ENCODE assay signal across 17 cellular contexts in the genomic region with DNA sequence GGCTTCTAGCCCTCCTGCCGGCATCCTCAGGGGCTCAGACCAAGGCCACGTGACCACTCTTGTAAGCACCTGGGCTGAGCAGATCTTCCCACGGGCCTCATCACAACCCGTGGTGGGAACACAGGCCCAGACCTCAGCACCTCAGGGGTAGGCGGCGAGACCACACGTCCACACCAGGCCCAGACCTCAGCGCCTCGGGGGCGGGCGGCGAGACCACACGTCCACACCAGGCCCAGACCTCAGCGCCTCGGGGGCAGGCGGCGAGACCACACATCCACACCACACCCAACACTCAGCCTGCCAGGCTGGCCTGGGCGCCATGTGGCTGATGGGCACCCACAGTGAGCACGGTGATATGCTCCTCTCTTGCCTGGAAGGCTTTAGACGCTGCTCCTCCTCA.
A peak's percentile ranks its signal among the peaks of the same experiment; 100 is the strongest.
DNase-seq lines count a peak whose midpoint lies in the region; ATAC-seq and TF ChIP-seq lines count a peak whose summit lies in the region.
"Had no signal": no experiment of that assay in that cellular context is flagged by ENCODE, and none has a peak within 500 bp of the region (broad histone marks: within the 10 kb centered on the region; RNA-seq: fewer than 3 reads in every experiment).

No MANE protein-coding gene starts in this region.

- no peak overlapping the region for H3K27ac Mint-ChIP-seq in stimulated activated naive CD8-positive, alpha-beta T cell treated with anti-CD3 and anti-CD28 coated beads, Interleukin-15, amount 100 ng/mL, for 72 hours
- H3K27ac Mint-ChIP-seq: CD4-positive, CD25-positive, alpha-beta regulatory T cell; CD8-positive, alpha-beta T cell; HFFc6 had no signal

- H3K27me3 Mint-ChIP-seq in stimulated activated naive CD8-positive, alpha-beta T cell treated with anti-CD3 and anti-CD28 coated beads, Interleukin-15, amount 100 ng/mL, for 72 hours = no peaks in the 10 kb centered on the region
- H3K27me3 Mint-ChIP-seq: CD4-positive, CD25-positive, alpha-beta regulatory T cell had no signal

- DNase-seq in stimulated activated naive CD8-positive, alpha-beta T cell treated with anti-CD3 and anti-CD28 coated beads, Interleukin-15, amount 100 ng/mL, for 72 hours = no peak
- DNase-seq in stimulated activated naive CD8-positive, alpha-beta T cell treated with anti-CD3 and anti-CD28 coated beads, Interleukin-15, Interleukin-2, amounts not matched to agents 100 U/mL and 50 U/mL, for 24 hours = no peak
- DNase-seq in posterior vena cava (ENCODE audit: low spot score) (peak; percentile 73), upper lobe of right lung (no peak), NCI-H1092 treated with DMSO at 0.1 percent for 48 hours (lab: John Stamatoyannopoulos, UW) (no peak), GM23248 (no peak)
- DNase-seq: 8988T; Caco-2; CD4-positive, CD25-positive, alpha-beta regulatory T cell; CD8-positive, alpha-beta T cell; DMS153; DND-41; GOT3; HFFc6 had no signal

- no peak overlapping the region for H3K4me2 ChIP-seq in GM23248 (ENCODE audit: unreplicated experiment)
- H3K4me2 ChIP-seq: A549 had no signal

- peaks cover 17% of the 10 kb centered on the region for H3K4me1 Mint-ChIP-seq in stimulated activated naive CD8-positive, alpha-beta T cell treated with anti-CD3 and anti-CD28 coated beads, Interleukin-15, amount 100 ng/mL, for 72 hours

- TF ChIP-seq CTCF in upper lobe of right lung (IDR thresholded peaks at IDR 0.05) = no peak

- in situ Hi-C loops in GM23248 (cut with MboI) = no loop called here

- H3K9me2 ChIP-seq in GM23248 (ENCODE audit: insufficient read depth) = no peaks in the 10 kb centered on the region

- no peaks in the 10 kb centered on the region for H3F3A ChIP-seq in GM23248 (ENCODE audit: insufficient read depth)

- H3K4me1 ChIP-seq in upper lobe of right lung (peaks cover 6% of the 10 kb centered on the region), GM23248 (ENCODE audit: insufficient read depth) (no peaks in the 10 kb centered on the region)
- H3K4me1 ChIP-seq: A549, Caco-2, HAP-1 had no signal

- 70 to 73% methylated on average over 18 to 19 of the region's 20 CpGs for WGBS in GM23248 (ENCODE audit: low coverage in 1 of 2, low lambda C conversion rate in 2 of 2, missing lambda C conversion rate in 2 of 2), 2 experiments

- H3K27me3 ChIP-seq in upper lobe of right lung (no peaks in the 10 kb centered on the region), GM23248 (replicated peaks; ENCODE audit: insufficient read depth) (no peaks in the 10 kb centered on the region)

- no peak overlapping the region for H3K4me3 Mint-ChIP-seq in stimulated activated naive CD8-positive, alpha-beta T cell treated with anti-CD3 and anti-CD28 coated beads, Interleukin-15, amount 100 ng/mL, for 72 hours
- H3K4me3 Mint-ChIP-seq: CD4-positive, CD25-positive, alpha-beta regulatory T cell; CD8-positive, alpha-beta T cell; HFFc6 had no signal

- H3K27ac ChIP-seq in upper lobe of right lung = no peak overlapping the region
- no peak overlapping the region for H3K27ac ChIP-seq in GM23248
- H3K27ac ChIP-seq: A549, C4-2B had no signal

- no peaks in the 10 kb centered on the region for H3K9me3 Mint-ChIP-seq in stimulated activated naive CD8-positive, alpha-beta T cell treated with anti-CD3 and anti-CD28 coated beads, Interleukin-15, amount 100 ng/mL, for 72 hours

- no peak overlapping the region for H2AFZ ChIP-seq in GM23248

- no peaks in the 10 kb centered on the region for H3K9me3 ChIP-seq in upper lobe of right lung
- H3K9me3 ChIP-seq in GM23248 (ENCODE audit: low read depth) = no peaks in the 10 kb centered on the region
- H3K9me3 ChIP-seq: A549, Caco-2, HAP-1 had no signal

- no peaks in the 10 kb centered on the region for H4K20me1 ChIP-seq in GM23248 (ENCODE audit: insufficient read depth)

- intact Hi-C loops in posterior vena cava (cut with DNase I) (no loop called here), upper lobe of right lung (cut with DNase I) (no loop called here)

- H3K36me3 ChIP-seq in upper lobe of right lung = no peaks in the 10 kb centered on the region
- no peaks in the 10 kb centered on the region for H3K36me3 ChIP-seq in GM23248 (ENCODE audit: low read depth)
- H3K36me3 ChIP-seq: HAP-1 had no signal

- peak; percentile 34 for ATAC-seq in stimulated activated naive CD8-positive, alpha-beta T cell treated with anti-CD3 and anti-CD28 coated beads, Interleukin-15, amount 100 ng/mL, for 72 hours
- ATAC-seq in stimulated activated naive CD8-positive, alpha-beta T cell treated with anti-CD3 and anti-CD28 coated beads, Interleukin-15, Interleukin-2, amounts not matched to agents 100 U/mL and 50 U/mL, for 24 hours = no peak
- peak; percentile 33 for ATAC-seq in upper lobe of right lung
- ATAC-seq: A549; CD8-positive, alpha-beta T cell had no signal

- H3K9ac ChIP-seq in GM23248 = no peak overlapping the region

- H3K79me2 ChIP-seq in GM23248 (ENCODE audit: insufficient read depth) = no peaks in the 10 kb centered on the region

- H3K4me3 ChIP-seq in upper lobe of right lung = no peak overlapping the region
- no peak overlapping the region for H3K4me3 ChIP-seq in GM23248
- H3K4me3 ChIP-seq: A549, HAP-1 had no signal
